ENCODE assay signal across 18 cellular contexts in the genomic region with DNA sequence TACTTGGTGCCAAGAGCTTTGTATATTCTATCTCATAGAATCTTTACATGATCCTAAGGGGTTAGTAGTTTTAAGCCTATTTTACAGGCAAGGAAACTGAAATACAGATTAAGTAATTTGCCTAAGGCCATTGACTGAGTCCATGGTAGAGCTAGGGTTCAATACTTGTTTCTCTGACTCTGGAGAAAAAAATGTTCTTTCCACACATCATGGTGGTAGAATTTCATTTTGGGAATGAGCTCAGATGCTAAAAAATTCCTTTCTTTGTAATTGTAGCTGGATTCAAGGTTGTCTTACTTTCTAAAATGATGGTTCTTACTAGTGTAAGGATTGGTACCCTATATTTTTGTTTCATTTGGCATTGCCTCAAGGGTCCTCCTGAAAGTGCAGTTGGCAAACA.
A peak's percentile ranks its signal among the peaks of the same experiment; 100 is the strongest.
DNase-seq lines count a peak whose midpoint lies in the region; TF ChIP-seq lines count a peak whose summit lies in the region.
"Had no signal": no experiment of that assay in that cellular context is flagged by ENCODE, and none has a peak within 500 bp of the region (broad histone marks: within the 10 kb centered on the region; RNA-seq: fewer than 3 reads in every experiment).

No MANE protein-coding gene starts in this region.

- H3K4me1 Mint-ChIP-seq in activated naive CD4-positive, alpha-beta T cell treated with anti-CD3 and anti-CD28 coated beads, Interleukin-2, amount 10 ng/mL, durations not matched to agents 7 days and 5 days: peaks cover 81% of the 10 kb centered on the region
- H3K4me1 Mint-ChIP-seq in activated naive CD4-positive, alpha-beta T cell treated with anti-CD3 and anti-CD28 coated beads for 36 hours (ENCODE audit: low read depth): peaks cover 68% of the 10 kb centered on the region
- peaks cover 8% of the 10 kb centered on the region for H3K4me1 Mint-ChIP-seq in progenitor cell of endocrine pancreas (ENCODE audit: low read depth)

- no peak overlapping the region for H3K4me3 Mint-ChIP-seq in activated naive CD4-positive, alpha-beta T cell treated with anti-CD3 and anti-CD28 coated beads, Interleukin-2, amount 10 ng/mL, durations not matched to agents 7 days and 5 days
- no peak overlapping the region for H3K4me3 Mint-ChIP-seq in activated naive CD4-positive, alpha-beta T cell treated with anti-CD3 and anti-CD28 coated beads for 36 hours
- H3K4me3 Mint-ChIP-seq in progenitor cell of endocrine pancreas (ENCODE audit: low read depth): no peak overlapping the region

- H4K20me1 ChIP-seq in MM.1S (ENCODE audit: insufficient read depth, low read length): no peaks in the 10 kb centered on the region

- H3K27ac ChIP-seq in MM.1S (ENCODE audit: low read length): peak overlapping the region; percentile 88
- H3K27ac ChIP-seq: SJSA1 had no signal

- H3K9me3 ChIP-seq in MM.1S (replicated peaks; ENCODE audit: insufficient read depth, low read length): no peaks in the 10 kb centered on the region
- H3K9me3 ChIP-seq: SJSA1 had no signal

- H3K9ac ChIP-seq in MM.1S (ENCODE audit: low read length): peak overlapping the region; percentile 59; the same call in 1 of the 2 replicates

- H3F3A ChIP-seq in MM.1S (ENCODE audit: insufficient read depth, low read length): peaks cover 84% of the 10 kb centered on the region

- no peak for DNase-seq in activated naive CD4-positive, alpha-beta T cell treated with anti-CD3 and anti-CD28 coated beads, Interleukin-2, amount 10 ng/mL, durations not matched to agents 7 days and 5 days
- DNase-seq in activated naive CD4-positive, alpha-beta T cell treated with anti-CD3 and anti-CD28 coated beads for 36 hours: no peak
- DNase-seq in MM.1S (no peak), epithelial cell of esophagus (ENCODE audit: low read depth) (peak; percentile 17), progenitor cell of endocrine pancreas (ENCODE audit: low spot score, unreplicated experiment) (no peak), H4 (ENCODE audit: low spot score) (no peak), UCSD-AML1 (lab: John Stamatoyannopoulos, UW; ENCODE audit: unreplicated experiment) (no peak), HK-2 (ENCODE audit: unreplicated experiment) (no peak)
- DNase-seq: Calu3, DMS79, NCI-H1436 treated with DMSO at 0.1 percent for 48 hours, NCI-H2029 treated with DMSO at 0.1 percent for 48 hours, NCI-H510A, NCI-H774 had no signal

- H3K4me2 ChIP-seq in MM.1S (ENCODE audit: low read depth, low read length): peak overlapping the region; percentile 40

- TF ChIP-seq CTCF in MM.1S (IDR thresholded peaks at IDR 0.05; ENCODE audit: low read length) (no peak), epithelial cell of esophagus (IDR thresholded peaks at IDR 0.05; ENCODE audit: insufficient read depth, low read depth, low read length, missing control alignments) (no peak), progenitor cell of endocrine pancreas (IDR thresholded peaks at IDR 0.05; ENCODE audit: unreplicated experiment) (no peak)

- intact Hi-C loops in activated naive CD4-positive, alpha-beta T cell treated with anti-CD3 and anti-CD28 coated beads for 36 hours (cut with micrococcal nuclease): no loop called here

- CTCF ChIA-PET in activated naive CD4-positive, alpha-beta T cell treated with anti-CD3 and anti-CD28 coated beads, Interleukin-2, amount 10 ng/mL, durations not matched to agents 7 days and 5 days (lab: Charles Lee): interaction anchor here (0.6 to 1.2 kb wide), 3 partner anchors 8 to 41 kb away, joined by 3 to 4 read pairs (median 4); no protein-coding TSS in a partner anchor
- CTCF ChIA-PET in activated naive CD4-positive, alpha-beta T cell treated with anti-CD3 and anti-CD28 coated beads for 36 hours (lab: Charles Lee): interaction anchor here (0.8 to 1.9 kb wide), 6 partner anchors 9 to 167 kb away, joined by 3 to 10 read pairs (median 3); no protein-coding TSS in a partner anchor

- H2AFZ ChIP-seq in MM.1S (ENCODE audit: low read length): no peak overlapping the region

- H3K4me3 ChIP-seq in MM.1S (ENCODE audit: low read length): no peak overlapping the region
- H3K4me3 ChIP-seq in epithelial cell of esophagus (ENCODE audit: low read length): no peak overlapping the region
- H3K4me3 ChIP-seq: GM12878, K562, SJSA1 had no signal

- no peaks in the 10 kb centered on the region for H3K27me3 ChIP-seq in MM.1S (replicated peaks; ENCODE audit: insufficient read depth, low read length)
- H3K27me3 ChIP-seq: SJSA1 had no signal

- no peaks in the 10 kb centered on the region for H3K9me3 Mint-ChIP-seq in activated naive CD4-positive, alpha-beta T cell treated with anti-CD3 and anti-CD28 coated beads, Interleukin-2, amount 10 ng/mL, durations not matched to agents 7 days and 5 days
- H3K9me3 Mint-ChIP-seq in activated naive CD4-positive, alpha-beta T cell treated with anti-CD3 and anti-CD28 coated beads for 36 hours: no peaks in the 10 kb centered on the region
- H3K9me3 Mint-ChIP-seq in progenitor cell of endocrine pancreas (ENCODE audit: low read depth): no peaks in the 10 kb centered on the region
- H3K9me3 Mint-ChIP-seq: CD14-positive monocyte had no signal

- no peaks in the 10 kb centered on the region for H3K9me2 ChIP-seq in MM.1S (replicated peaks; ENCODE audit: insufficient read depth, low read length)

- peaks cover 81% of the 10 kb centered on the region for H3K4me1 ChIP-seq in MM.1S (ENCODE audit: low read length)
- H3K4me1 ChIP-seq: SJSA1 had no signal

- peaks cover 28% of the 10 kb centered on the region for H3K36me3 Mint-ChIP-seq in activated naive CD4-positive, alpha-beta T cell treated with anti-CD3 and anti-CD28 coated beads, Interleukin-2, amount 10 ng/mL, durations not matched to agents 7 days and 5 days
- peaks cover 2% of the 10 kb centered on the region for H3K36me3 Mint-ChIP-seq in activated naive CD4-positive, alpha-beta T cell treated with anti-CD3 and anti-CD28 coated beads for 36 hours (ENCODE audit: low read depth)
- H3K36me3 Mint-ChIP-seq in progenitor cell of endocrine pancreas (ENCODE audit: insufficient read depth): no peaks in the 10 kb centered on the region
- H3K36me3 Mint-ChIP-seq: CD14-positive monocyte had no signal

- H3K79me2 ChIP-seq in MM.1S (ENCODE audit: low read length): 0 out of 2 replicates have a peak, but pooled peaks cover 20% of the 10 kb centered on the region

- no peaks in the 10 kb centered on the region for H3K27me3 Mint-ChIP-seq in activated naive CD4-positive, alpha-beta T cell treated with anti-CD3 and anti-CD28 coated beads, Interleukin-2, amount 10 ng/mL, durations not matched to agents 7 days and 5 days
- H3K27me3 Mint-ChIP-seq in activated naive CD4-positive, alpha-beta T cell treated with anti-CD3 and anti-CD28 coated beads for 36 hours (ENCODE audit: low read depth): no peaks in the 10 kb centered on the region
- no peaks in the 10 kb centered on the region for H3K27me3 Mint-ChIP-seq in progenitor cell of endocrine pancreas

- peak overlapping the region; percentile 94 for H3K27ac Mint-ChIP-seq in activated naive CD4-positive, alpha-beta T cell treated with anti-CD3 and anti-CD28 coated beads, Interleukin-2, amount 10 ng/mL, durations not matched to agents 7 days and 5 days
- H3K27ac Mint-ChIP-seq in activated naive CD4-positive, alpha-beta T cell treated with anti-CD3 and anti-CD28 coated beads for 36 hours: no peak overlapping the region
- no peak overlapping the region for H3K27ac Mint-ChIP-seq in progenitor cell of endocrine pancreas

- no peaks in the 10 kb centered on the region for H3K36me3 ChIP-seq in MM.1S (replicated peaks; ENCODE audit: insufficient read depth, low read length)
- H3K36me3 ChIP-seq: SJSA1 had no signal
